Comparison of ENCODE assay signal across 14 cellular contexts in the genomic region with DNA sequence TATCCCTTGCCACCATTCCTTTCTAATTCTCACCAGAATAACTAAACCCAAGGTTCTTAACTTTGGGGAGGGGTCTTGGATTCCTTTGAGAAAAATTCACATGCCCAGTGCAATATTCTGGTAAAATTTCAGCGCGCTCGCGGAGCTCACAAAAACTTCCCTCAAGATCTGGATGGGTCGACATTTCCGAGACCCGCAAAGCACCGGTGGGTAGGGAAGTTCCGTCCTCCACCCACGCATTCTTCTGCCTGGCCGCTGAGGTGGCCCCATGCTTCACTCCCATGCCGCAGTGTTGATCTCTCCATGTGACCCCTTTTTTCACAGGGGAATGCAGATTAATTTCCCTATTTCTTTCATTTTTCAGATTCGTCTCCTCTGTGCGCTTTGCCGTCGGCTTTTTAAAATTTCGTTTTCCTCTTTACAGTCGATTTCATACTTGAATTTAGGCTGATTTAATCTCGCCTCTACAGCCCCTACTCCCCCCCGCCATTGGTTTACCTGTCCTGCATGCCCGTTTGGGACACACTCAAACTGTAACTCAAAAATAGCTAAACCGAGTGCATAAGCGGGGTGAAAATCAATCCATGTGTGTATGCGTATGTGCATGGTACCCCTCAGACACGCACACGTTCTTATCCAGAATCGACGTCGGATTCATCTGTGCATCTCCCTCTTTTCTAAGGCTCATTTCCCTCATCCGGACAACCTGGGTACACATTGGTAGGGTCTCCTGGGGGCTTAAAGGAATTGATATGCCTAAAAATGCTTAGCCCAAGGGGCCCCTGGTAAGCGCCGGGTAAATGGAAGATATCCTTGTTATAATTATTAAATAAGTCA. TPM values are rescaled to one million over a fixed set of nuclear protein-coding genes. Genes with fewer than 3 reads are reported as not detected.
A peak's percentile ranks its signal among the peaks of the same experiment; 100 is the strongest.
DNase-seq lines count a peak whose midpoint lies in the region; ATAC-seq, FAIRE-seq and TF ChIP-seq lines count a peak whose summit lies in the region.
"Had no signal": no experiment of that assay in that cellular context is flagged by ENCODE, and none has a peak within 500 bp of the region (broad histone marks: within the 10 kb centered on the region; RNA-seq: fewer than 3 reads in every experiment).

No MANE protein-coding gene starts in this region.

- no peak overlapping the region for H3K27ac Mint-ChIP-seq in neural crest cell (ENCODE audit: unreplicated experiment)

- peak overlapping the region; percentile 31 for H3K4me3 Mint-ChIP-seq in neural crest cell

- H3K4me3 ChIP-seq in fibroblast of the aortic adventitia (ENCODE audit: low read depth, low read length) = no peak overlapping the region
- H3K4me3 ChIP-seq: mucosa of descending colon, right atrium auricular region, thoracic aorta had no signal

- no peak for TF ChIP-seq RAD21 in Ishikawa (IDR thresholded peaks at IDR 0.05; ENCODE audit: low read depth)

- FAIRE-seq in GM19239 (lab: Jason Lieb, UNC) = no peak

- no peak for TF ChIP-seq EP300 in Ishikawa (IDR thresholded peaks at IDR 0.05; ENCODE audit: borderline replicate concordance)

- CTCF ChIA-PET in GM10248 (lab: Yijun Ruan, JAX) = interaction anchor here (1.0 to 25.0 kb wide), 3 partner anchors 8 to 98 kb away, joined by 4 to 687 read pairs (median 152); a partner anchor contains a TSS

- peaks cover 98% of the 10 kb centered on the region for H3K27me3 Mint-ChIP-seq in neural crest cell (ENCODE audit: low read depth)

- H3K9me3 Mint-ChIP-seq in neural crest cell = no peaks in the 10 kb centered on the region

- DNase-seq in GM10248 (ENCODE audit: extremely low spot score) (peak; percentile 54), fibroblast of the aortic adventitia (ENCODE audit: low read depth) (peak; percentile 24), neural crest cell (ENCODE audit: low read depth, low spot score) (no peak), GM19239 (ENCODE audit: insufficient read length, low spot score) (no peak), NOMO-1 treated with DMSO at 0.1 percent for 48 hours (lab: John Stamatoyannopoulos, UW; ENCODE audit: unreplicated experiment) (no peak)
- DNase-seq: activated CD4-positive, CD25-positive, alpha-beta regulatory T cell; mucosa of descending colon; NCI-H1048; NCI-H774; SHP77 treated with DMSO at 0.1 percent for 48 hours had no signal

- POLR2A ChIA-PET in GM10248 (lab: Yijun Ruan, JAX) = no interaction called here

- H3K36me3 Mint-ChIP-seq in neural crest cell (ENCODE audit: low read depth) = no peaks in the 10 kb centered on the region

- H3K4me1 Mint-ChIP-seq in neural crest cell = peaks cover 11% of the 10 kb centered on the region

- no peak for TF ChIP-seq CTCF in GM10248 (IDR thresholded peaks at IDR 0.05; ENCODE audit: control extremely low read depth, extremely low read depth, low read depth, missing control alignments)
- TF ChIP-seq CTCF in fibroblast of the aortic adventitia (IDR thresholded peaks at IDR 0.05; ENCODE audit: insufficient read depth, low read length) = no peak
- no peak for TF ChIP-seq CTCF in neural crest cell (conservative IDR thresholded peaks at IDR 0.05)

- no peak for ATAC-seq in GM21447 (IDR thresholded peaks at IDR 0.05; ENCODE audit: unreplicated experiment)

TF ChIP-seq in Ishikawa, 13 proteins besides CTCF, POLR2A, EP300 and RAD21:
- TF ChIP-seq, protein P1, sequence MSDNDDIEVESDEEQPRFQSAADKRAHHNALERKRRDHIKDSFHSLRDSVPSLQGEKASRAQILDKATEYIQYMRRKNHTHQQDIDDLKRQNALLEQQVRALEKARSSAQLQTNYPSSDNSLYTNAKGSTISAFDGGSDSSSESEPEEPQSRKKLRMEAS (IDR thresholded peaks at IDR 0.05) = no peak
- peak; percentile 65; the same call in 1 of the 2 replicates for TF ChIP-seq EGR1 (IDR thresholded peaks at IDR 0.05)

RNA-seq across cellular contexts. Expression of a gene that starts 1.4 kb away (rescaled TPM):
- total RNA-seq in fibroblast of the aortic adventitia (ENCODE audit: low replicate concordance) (0.09 TPM in 1 of 2 replicates, not detected in the other), neural crest cell (0.16 and 0.25 TPM in 2 replicates)
- total RNA-seq: thoracic aorta had no signal

RNA-seq across cellular contexts. Expression of a gene that starts 11.3 kb away (rescaled TPM):
- 14.7 and 20.7 TPM in 2 replicates for total RNA-seq in fibroblast of the aortic adventitia (ENCODE audit: low replicate concordance)
- total RNA-seq in neural crest cell = 32.7 and 37.8 TPM in 2 replicates

RNA-seq across cellular contexts. Expression of a gene that starts 20.9 kb away (rescaled TPM):
- total RNA-seq in fibroblast of the aortic adventitia (ENCODE audit: low replicate concordance) (0.16 TPM in 1 of 2 replicates, not detected in the other), neural crest cell (0.84 and 1.4 TPM in 2 replicates)

RNA-seq across cellular contexts. Expression of a gene that starts 21.0 kb away (rescaled TPM):
- total RNA-seq in fibroblast of the aortic adventitia (ENCODE audit: low replicate concordance) (5.8 and 28.0 TPM in 2 replicates), neural crest cell (50.0 and 55.3 TPM in 2 replicates)

RNA-seq across cellular contexts. Expression of a gene that starts 30.7 kb away (rescaled TPM):
- total RNA-seq in fibroblast of the aortic adventitia (ENCODE audit: low replicate concordance) = 4.6 and 6.1 TPM in 2 replicates
- 14.3 and 14.6 TPM in 2 replicates for total RNA-seq in neural crest cell

Comparison
In these comparisons a context has a peak if more than half of its experiments do, and no peak if none do; other contexts are left out.
1. DNase-seq: peak in GM10248 (single experiment) and fibroblast of the aortic adventitia (single experiment); none in neural crest cell (single experiment), GM19239 (single experiment) and NOMO-1 treated with DMSO at 0.1 percent for 48 hours (single experiment).